11 cellular contexts compared by ENCODE assay signal in genomic region chr2:140895378-140895777, GRCh38.
"Had no signal": no experiment of that assay in that cellular context is flagged by ENCODE, and none has a peak within 500 bp of the region (broad histone marks: within the 10 kb centered on the region; RNA-seq: fewer than 3 reads in every experiment).

No MANE protein-coding gene starts in this region.

- H3K36me3 ChIP-seq: ovary had no signal

- H3K9me3 ChIP-seq: ovary, testis had no signal

- DNase-seq: activated CD4-positive, alpha-beta T cell treated with anti-CD3 and anti-CD28 coated beads, Interleukin-2, amount 50 U/mL, for 1 hour; activated naive CD4-positive, alpha-beta T cell treated with anti-CD3 and anti-CD28 coated beads, Interleukin-2, amount 50 U/mL, for 16 hours; caudate nucleus; effector CD4-positive, alpha-beta T cell; foreskin melanocyte; head of caudate nucleus; ovary; stimulated activated CD4-positive, alpha-beta T cell treated with anti-CD3 and anti-CD28 coated beads, Interleukin-4, amount 100 ng/mL, for 4 hours; stimulated activated naive CD8-positive, alpha-beta T cell treated with anti-CD3 and anti-CD28 coated beads, Interleukin-15, amount 100 ng/mL, for 72 hours; testis had no signal

- H3K4me3 ChIP-seq: coronary artery, ovary, testis had no signal

- H3K4me1 ChIP-seq: testis had no signal

- H3K27ac ChIP-seq: coronary artery, ovary, testis had no signal

- H3K27me3 ChIP-seq: ovary, testis had no signal

- ATAC-seq: stimulated activated naive CD8-positive, alpha-beta T cell treated with anti-CD3 and anti-CD28 coated beads, Interleukin-15, amount 100 ng/mL, for 72 hours had no signal
